ENCODE assay signal across 22 cellular contexts in genomic region chr5:105898183-105898582, GRCh38.
"Had no signal": no experiment of that assay in that cellular context is flagged by ENCODE, and none has a peak within 500 bp of the region (broad histone marks: within the 10 kb centered on the region; RNA-seq: fewer than 3 reads in every experiment).

No MANE protein-coding gene starts in this region.

- H3K27ac Mint-ChIP-seq: activated CD4-positive, alpha-beta memory T cell treated with anti-CD3 and anti-CD28 coated beads for 36 hours; activated CD4-positive, alpha-beta T cell treated with anti-CD3 and anti-CD28 coated beads, Interleukin-2, amount 10 ng/mL, durations not matched to agents 7 days and 5 days; activated naive CD4-positive, alpha-beta T cell treated with anti-CD3 and anti-CD28 coated beads, Interleukin-2, amount 50 U/mL, for 72 hours; activated naive CD8-positive, alpha-beta T cell treated with anti-CD3 and anti-CD28 coated beads, Interleukin-2, amount 50 U/mL, for 24 hours; T-helper 17 cell had no signal

- H3K27me3 Mint-ChIP-seq: activated CD4-positive, alpha-beta memory T cell treated with anti-CD3 and anti-CD28 coated beads for 36 hours; activated CD4-positive, alpha-beta T cell treated with anti-CD3 and anti-CD28 coated beads, Interleukin-2, amount 10 ng/mL, durations not matched to agents 7 days and 5 days; activated naive CD8-positive, alpha-beta T cell treated with anti-CD3 and anti-CD28 coated beads, Interleukin-2, amount 50 U/mL, for 24 hours; T-helper 17 cell had no signal

- H3K36me3 Mint-ChIP-seq: activated CD4-positive, alpha-beta memory T cell treated with anti-CD3 and anti-CD28 coated beads for 36 hours; activated naive CD4-positive, alpha-beta T cell treated with anti-CD3 and anti-CD28 coated beads, Interleukin-2, amount 50 U/mL, for 72 hours had no signal

- ATAC-seq: activated naive CD4-positive, alpha-beta T cell treated with anti-CD3 and anti-CD28 coated beads, Interleukin-2, amount 50 U/mL, for 72 hours; activated naive CD8-positive, alpha-beta T cell treated with anti-CD3 and anti-CD28 coated beads, Interleukin-2, amount 50 U/mL, for 24 hours; activated T-cell treated with anti-CD3 and anti-CD28 coated beads, Interleukin-2, amount 50 U/mL, for 4 hours; body of pancreas; T-helper 17 cell had no signal

- H3K4me3 Mint-ChIP-seq: activated CD4-positive, alpha-beta memory T cell treated with anti-CD3 and anti-CD28 coated beads for 36 hours; activated CD4-positive, alpha-beta T cell treated with anti-CD3 and anti-CD28 coated beads, Interleukin-2, amount 10 ng/mL, durations not matched to agents 7 days and 5 days; activated naive CD8-positive, alpha-beta T cell treated with anti-CD3 and anti-CD28 coated beads, Interleukin-2, amount 50 U/mL, for 24 hours; activated T-cell treated with anti-CD3 and anti-CD28 coated beads, Interleukin-2, amount 50 U/mL, for 4 hours; T-helper 17 cell had no signal

- DNase-seq: activated CD4-positive, alpha-beta memory T cell treated with anti-CD3 and anti-CD28 coated beads for 36 hours; activated CD4-positive, alpha-beta T cell treated with anti-CD3 and anti-CD28 coated beads, Interleukin-2, amount 10 ng/mL, durations not matched to agents 7 days and 5 days; activated CD4-positive, CD25-positive, alpha-beta regulatory T cell; activated CD8-positive, alpha-beta memory T cell treated with anti-CD3 and anti-CD28 coated beads for 24 hours; activated effector memory CD4-positive, alpha-beta T cell treated with anti-CD3 and anti-CD28 coated beads, Interleukin-2, amount 50 U/mL, for 16 hours; activated naive CD4-positive, alpha-beta T cell treated with Interleukin-2 at 50 U/mL for 16 hours; activated naive CD8-positive, alpha-beta T cell treated with anti-CD3 and anti-CD28 coated beads, Interleukin-2, amount 50 U/mL, for 24 hours; activated T-cell treated with anti-CD3 and anti-CD28 coated beads, Interleukin-2, amount 50 U/mL, for 4 hours; amniotic stem cell; body of pancreas; central memory CD4-positive, alpha-beta T cell; KG1; NCI-H1048; NCI-H2029; NCI-H2107; NCI-H510A treated with DMSO at 0.1 percent for 48 hours; NCI-H69; SIG-M5; T-helper 17 cell; T-helper 9 cell had no signal

- H3K4me3 ChIP-seq: ascending aorta, body of pancreas had no signal

- H3K4me1 Mint-ChIP-seq: activated CD4-positive, alpha-beta T cell treated with anti-CD3 and anti-CD28 coated beads, Interleukin-2, amount 10 ng/mL, durations not matched to agents 7 days and 5 days; activated naive CD8-positive, alpha-beta T cell treated with anti-CD3 and anti-CD28 coated beads, Interleukin-2, amount 50 U/mL, for 24 hours; T-helper 17 cell had no signal

- H3K27me3 ChIP-seq: ascending aorta, body of pancreas had no signal

- H3K4me1 ChIP-seq: ascending aorta, body of pancreas had no signal

- H3K9me3 Mint-ChIP-seq: activated T-cell treated with anti-CD3 and anti-CD28 coated beads, Interleukin-2, amount 50 U/mL, for 4 hours had no signal

- H3K36me3 ChIP-seq: ascending aorta had no signal

- H3K27ac ChIP-seq: ascending aorta, body of pancreas had no signal

- H3K9me3 ChIP-seq: ascending aorta, body of pancreas had no signal
